Comparison of ENCODE assay signal across 21 cellular contexts in genomic region chr12:119479121-119479561, GRCh38.
A peak's percentile ranks its signal among the peaks of the same experiment; 100 is the strongest.
DNase-seq lines count a peak whose midpoint lies in the region; ATAC-seq and TF ChIP-seq lines count a peak whose summit lies in the region.
"Had no signal": no experiment of that assay in that cellular context is flagged by ENCODE, and none has a peak within 500 bp of the region (broad histone marks: within the 10 kb centered on the region; RNA-seq: fewer than 3 reads in every experiment).

No MANE protein-coding gene starts in this region.

- intact Hi-C loops in left ventricle myocardium superior (cut with micrococcal nuclease), result no loop called here
- intact Hi-C loops in activated naive CD4-positive, alpha-beta T cell treated with anti-CD3 and anti-CD28 coated beads for 36 hours (cut with micrococcal nuclease), result no loop called here

- H3K9me3 Mint-ChIP-seq in activated naive CD4-positive, alpha-beta T cell treated with anti-CD3 and anti-CD28 coated beads for 36 hours, result peaks cover 3% of the 10 kb centered on the region
- H3K9me3 Mint-ChIP-seq in stimulated activated effector memory CD8-positive, alpha-beta T cell treated with anti-CD3 and anti-CD28 coated beads, Interleukin-12 subunit alpha, Interleukin-12 subunit beta, amount 100 ng/mL, for 72 hours, result peaks cover 4% of the 10 kb centered on the region
- H3K9me3 Mint-ChIP-seq: activated naive CD4-positive, alpha-beta T cell treated with anti-CD3 and anti-CD28 coated beads, Interleukin-2, amount 10 ng/mL, durations not matched to agents 7 days and 5 days had no signal

- no peaks in the 10 kb centered on the region for H3K36me3 Mint-ChIP-seq in activated naive CD4-positive, alpha-beta T cell treated with anti-CD3 and anti-CD28 coated beads for 36 hours (ENCODE audit: low read depth)
- H3K36me3 Mint-ChIP-seq in stimulated activated effector memory CD8-positive, alpha-beta T cell treated with anti-CD3 and anti-CD28 coated beads, Interleukin-12 subunit alpha, Interleukin-12 subunit beta, amount 100 ng/mL, for 72 hours, result no peaks in the 10 kb centered on the region
- H3K36me3 Mint-ChIP-seq: activated naive CD4-positive, alpha-beta T cell treated with anti-CD3 and anti-CD28 coated beads, Interleukin-2, amount 10 ng/mL, durations not matched to agents 7 days and 5 days had no signal

- no peak overlapping the region for H3K4me3 ChIP-seq in retinal pigment epithelial cell (ENCODE audit: low read length)
- H3K4me3 ChIP-seq: ascending aorta, SK-N-MC, thoracic aorta had no signal

- DNase-seq in DMS153 (lab: John Stamatoyannopoulos, UW), result peak; percentile 38
- DNase-seq in DMS153 treated with DMSO at 0.1 percent for 48 hours (lab: John Stamatoyannopoulos, UW; ENCODE audit: unreplicated experiment), result no peak
- peak; percentile 1 for DNase-seq in NCI-H460 (ENCODE audit: extremely low read depth, low read depth)
- DNase-seq in left ventricle myocardium superior, result no peak
- peak; percentile 54 for DNase-seq in retinal pigment epithelial cell (ENCODE audit: low read depth)
- DNase-seq in activated naive CD4-positive, alpha-beta T cell treated with anti-CD3 and anti-CD28 coated beads for 36 hours, result no peak
- no peak for DNase-seq in stimulated activated effector memory CD8-positive, alpha-beta T cell treated with anti-CD3 and anti-CD28 coated beads, Interleukin-12 subunit alpha, Interleukin-12 subunit beta, amount 100 ng/mL, for 72 hours (ENCODE audit: low spot score in 2 of 2)
- DNase-seq: activated CD4-positive, alpha-beta T cell treated with anti-CD3 and anti-CD28 coated beads for 4 hours; activated CD8-positive, alpha-beta memory T cell treated with anti-CD3 and anti-CD28 coated beads, Interleukin-2, amount 50 U/mL, for 4 hours; activated naive CD4-positive, alpha-beta T cell treated with anti-CD3 and anti-CD28 coated beads, Interleukin-2, amount 10 ng/mL, durations not matched to agents 7 days and 5 days; KBM-7; left colon; NCI-H1092; NCI-H226; small intestine; T-helper 9 cell had no signal

- ATAC-seq in left ventricle myocardium superior (peak; percentile 91), GM18873 (IDR thresholded peaks at IDR 0.05; ENCODE audit: low FRiP score, unreplicated experiment) (no peak)
- ATAC-seq in stimulated activated effector memory CD8-positive, alpha-beta T cell treated with anti-CD3 and anti-CD28 coated beads, Interleukin-12 subunit alpha, Interleukin-12 subunit beta, amount 100 ng/mL, for 72 hours, result no peak
- ATAC-seq: HCT116, left colon had no signal

- no peaks in the 10 kb centered on the region for H3K4me1 Mint-ChIP-seq in activated naive CD4-positive, alpha-beta T cell treated with anti-CD3 and anti-CD28 coated beads for 36 hours (ENCODE audit: low read depth)
- H3K4me1 Mint-ChIP-seq in stimulated activated effector memory CD8-positive, alpha-beta T cell treated with anti-CD3 and anti-CD28 coated beads, Interleukin-12 subunit alpha, Interleukin-12 subunit beta, amount 100 ng/mL, for 72 hours, result no peaks in the 10 kb centered on the region
- H3K4me1 Mint-ChIP-seq: activated naive CD4-positive, alpha-beta T cell treated with anti-CD3 and anti-CD28 coated beads, Interleukin-2, amount 10 ng/mL, durations not matched to agents 7 days and 5 days had no signal

- H3K4me3 Mint-ChIP-seq in activated naive CD4-positive, alpha-beta T cell treated with anti-CD3 and anti-CD28 coated beads for 36 hours, result no peak overlapping the region
- no peak overlapping the region for H3K4me3 Mint-ChIP-seq in stimulated activated effector memory CD8-positive, alpha-beta T cell treated with anti-CD3 and anti-CD28 coated beads, Interleukin-12 subunit alpha, Interleukin-12 subunit beta, amount 100 ng/mL, for 72 hours
- H3K4me3 Mint-ChIP-seq: activated naive CD4-positive, alpha-beta T cell treated with anti-CD3 and anti-CD28 coated beads, Interleukin-2, amount 10 ng/mL, durations not matched to agents 7 days and 5 days had no signal

- H3K27me3 Mint-ChIP-seq in activated naive CD4-positive, alpha-beta T cell treated with anti-CD3 and anti-CD28 coated beads for 36 hours (ENCODE audit: low read depth), result peaks cover 3% of the 10 kb centered on the region
- H3K27me3 Mint-ChIP-seq: activated naive CD4-positive, alpha-beta T cell treated with anti-CD3 and anti-CD28 coated beads, Interleukin-2, amount 10 ng/mL, durations not matched to agents 7 days and 5 days had no signal

- TF ChIP-seq CTCF in retinal pigment epithelial cell (conservative IDR thresholded peaks at IDR 0.05; ENCODE audit: low read depth, low read length), result no peak

- CTCF ChIA-PET in activated naive CD4-positive, alpha-beta T cell treated with anti-CD3 and anti-CD28 coated beads for 36 hours (lab: Charles Lee), result interaction anchor here (0.6 to 1.6 kb wide), 3 partner anchors 33 to 240 kb away, joined by 3 to 4 read pairs (median 4); no protein-coding TSS in a partner anchor

- no peak overlapping the region for H3K27ac Mint-ChIP-seq in activated naive CD4-positive, alpha-beta T cell treated with anti-CD3 and anti-CD28 coated beads for 36 hours
- no peak overlapping the region for H3K27ac Mint-ChIP-seq in stimulated activated effector memory CD8-positive, alpha-beta T cell treated with anti-CD3 and anti-CD28 coated beads, Interleukin-12 subunit alpha, Interleukin-12 subunit beta, amount 100 ng/mL, for 72 hours
- H3K27ac Mint-ChIP-seq: activated naive CD4-positive, alpha-beta T cell treated with anti-CD3 and anti-CD28 coated beads, Interleukin-2, amount 10 ng/mL, durations not matched to agents 7 days and 5 days had no signal

Comparison
In these comparisons a context has a peak if more than half of its experiments do, and no peak if none do; other contexts are left out.
1. DNase-seq: peak in DMS153 (single experiment), NCI-H460 (single experiment) and retinal pigment epithelial cell (single experiment); none in DMS153 treated with DMSO at 0.1 percent for 48 hours (single experiment), left ventricle myocardium superior (single experiment), activated naive CD4-positive, alpha-beta T cell treated with anti-CD3 and anti-CD28 coated beads for 36 hours (single experiment) and stimulated activated effector memory CD8-positive, alpha-beta T cell treated with anti-CD3 and anti-CD28 coated beads, Interleukin-12 subunit alpha, Interleukin-12 subunit beta, amount 100 ng/mL, for 72 hours (0 of 2).